ENCODE assay signal across 8 cellular contexts in the genomic region with DNA sequence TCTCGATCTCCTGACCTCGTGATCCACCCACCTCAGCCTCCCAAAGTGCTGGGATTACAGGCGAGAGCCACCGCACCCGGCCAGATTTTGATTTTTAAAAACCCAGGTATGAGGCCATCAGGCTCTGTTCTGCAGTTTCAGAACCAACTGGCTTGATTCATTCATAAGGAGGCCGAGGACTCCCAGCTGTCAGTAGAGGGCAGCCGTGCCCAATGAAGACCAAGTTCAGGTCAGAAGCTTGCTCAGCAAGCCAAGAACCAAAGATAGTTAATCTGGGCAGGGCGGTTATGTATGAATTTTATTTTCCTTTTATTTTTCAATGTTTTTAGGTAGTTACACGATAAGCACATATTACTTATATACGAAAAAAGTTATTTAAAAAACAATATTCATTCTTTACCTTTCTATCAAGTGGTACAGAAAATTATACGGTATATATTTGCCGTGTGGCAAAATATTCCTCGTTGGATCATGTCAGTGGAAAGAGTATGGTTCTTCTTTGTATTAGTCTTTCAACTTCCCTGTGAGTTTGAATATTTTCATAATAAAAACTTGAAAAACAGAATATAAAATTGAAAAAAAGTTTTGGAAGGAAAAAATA. TPM values are rescaled to one million over a fixed set of nuclear protein-coding genes. Genes with fewer than 3 reads are reported as not detected.
DNase-seq lines count a peak whose midpoint lies in the region; ATAC-seq, FAIRE-seq and TF ChIP-seq lines count a peak whose summit lies in the region.

No MANE protein-coding gene starts in this region.

- peak; percentile 87 for FAIRE-seq in GM19239 (lab: Jason Lieb, UNC)
- FAIRE-seq in keratinocyte (lab: Jason Lieb, UNC): peak; percentile 69

- H4K20me1 ChIP-seq in Loucy (ENCODE audit: insufficient read depth, low read length, poor library complexity, severe bottlenecking) (no peaks in the 10 kb centered on the region), keratinocyte (ENCODE audit: control insufficient read depth, extremely low read depth, insufficient read depth, low read length) (peaks cover 4% of the 10 kb centered on the region)

- no peaks in the 10 kb centered on the region for H3K9me3 ChIP-seq in Loucy (ENCODE audit: insufficient read depth, low read depth, low read length)
- no peaks in the 10 kb centered on the region for H3K9me3 ChIP-seq in keratinocyte (ENCODE audit: control insufficient read depth, low read depth, low read length)

- H3K79me2 ChIP-seq in Loucy (ENCODE audit: insufficient read depth, low read length): no peaks in the 10 kb centered on the region
- no peaks in the 10 kb centered on the region for H3K79me2 ChIP-seq in keratinocyte (ENCODE audit: control insufficient read depth, insufficient read depth, low read length)

- TF ChIP-seq CTCF in Loucy (conservative IDR thresholded peaks at IDR 0.05; ENCODE audit: low read length) (peak; percentile 48), keratinocyte (optimal IDR thresholded peaks at IDR 0.05 in 1 of 3, IDR thresholded peaks at IDR 0.05 in 1 of 3, conservative IDR thresholded peaks at IDR 0.05 in 1 of 3; ENCODE audit: extremely low read depth in 1 of 3, insufficient read depth in 2 of 3, low read length in 3 of 3) (peak; percentile 68 to 85 (median 72))

- H3K27me3 ChIP-seq in Loucy (ENCODE audit: insufficient read depth, low read length, poor library complexity, severe bottlenecking) (no peaks in the 10 kb centered on the region), keratinocyte (ENCODE audit: control insufficient read depth, extremely low read depth, insufficient read depth, low read length) (no peaks in the 10 kb centered on the region)

- H3K9me2 ChIP-seq in Loucy (replicated peaks; ENCODE audit: low read depth, low read length): no peaks in the 10 kb centered on the region

- H3K4me2 ChIP-seq in Loucy (ENCODE audit: low read depth, low read length, poor library complexity, severe bottlenecking) (no peak overlapping the region), keratinocyte (ENCODE audit: control insufficient read depth, extremely low read depth, insufficient read depth, low read depth, low read length) (no peak overlapping the region)

- no peak for ATAC-seq in HG03439 (IDR thresholded peaks at IDR 0.05; ENCODE audit: unreplicated experiment)

- no peaks in the 10 kb centered on the region; the same call in 1 of the 2 replicates for H3K36me3 ChIP-seq in Loucy (ENCODE audit: insufficient read depth, low read length)
- H3K36me3 ChIP-seq in keratinocyte (ENCODE audit: control insufficient read depth in 2 of 2, extremely low read depth in 1 of 2, insufficient read depth in 2 of 2, low read length in 2 of 2): peaks cover 0 to 4% of the 10 kb centered on the region in 2 experiments

- H3F3A ChIP-seq in Loucy (ENCODE audit: low read depth): no peaks in the 10 kb centered on the region

- H3K4me3 ChIP-seq in Loucy (ENCODE audit: low read length, poor library complexity, severe bottlenecking): no peak overlapping the region
- H3K4me3 ChIP-seq in keratinocyte (ENCODE audit: control insufficient read depth in 2 of 3, extremely low read depth in 1 of 3, insufficient read depth in 2 of 3, low read depth in 1 of 3, low read length in 3 of 3): no peak overlapping the region

- in situ Hi-C loops in T47D (cut with HindIII; ENCODE audit: low pct_unique_long_range_greater_than_20kb, low sequenced_read_pairs): no loop called here

- dilution Hi-C loops in keratinocyte (cut with MboI; ENCODE audit: extremely low pct_ligation_motif_present, low sequenced_read_pairs): loop anchor here (5.0 kb wide), 1 partner anchor 83 kb away; no protein-coding TSS in a partner anchor

- H3K9ac ChIP-seq in Loucy (ENCODE audit: low read depth, low read length, poor library complexity, severe bottlenecking) (no peak overlapping the region), keratinocyte (ENCODE audit: control insufficient read depth, extremely low read depth, insufficient read depth, low read length) (no peak overlapping the region)

- H3K9me1 ChIP-seq in keratinocyte (ENCODE audit: control insufficient read depth, extremely low read depth, insufficient read depth, low read length): no peaks in the 10 kb centered on the region

- H3K4me1 ChIP-seq in Loucy (ENCODE audit: insufficient read depth, low read length, poor library complexity, severe bottlenecking) (no peaks in the 10 kb centered on the region), keratinocyte (ENCODE audit: control insufficient read depth, extremely low read depth, insufficient read depth, low read length) (peaks cover 19% of the 10 kb centered on the region)

- no peak overlapping the region for H2AFZ ChIP-seq in Loucy (ENCODE audit: low read length)
- H2AFZ ChIP-seq in keratinocyte (ENCODE audit: control insufficient read depth, low read length): no peak overlapping the region

- no peak overlapping the region for H3K27ac ChIP-seq in keratinocyte (ENCODE audit: control insufficient read depth, insufficient read depth, low read length)

- peak; percentile 55 for DNase-seq in CD1c-positive myeloid dendritic cell (ENCODE audit: extremely low spot score)
- peak; percentile 74 for DNase-seq in GM19239 (ENCODE audit: insufficient read length, low spot score)
- DNase-seq in UCSD-AML1 (lab: John Stamatoyannopoulos, UW; ENCODE audit: unreplicated experiment): peak; percentile 62
- DNase-seq in T47D (ENCODE audit: low read depth in 1 of 2, low spot score in 1 of 2): peak; percentile 84 to 89
- DNase-seq in keratinocyte (ENCODE audit: low read depth, low spot score): no peak
- peak in 3 of 4 experiments; percentile 43 to 54 (median 43) for DNase-seq in stimulated activated CD4-positive, alpha-beta T cell treated with anti-CD3 and anti-CD28 coated beads, Interleukin-1b, Interleukin-23, amount 100 ng/mL, for 24 hours (ENCODE audit: low read depth in 4 of 4, low spot score in 1 of 4)

RNA-seq across cellular contexts. Expression of gene MGAT1, which starts 18.0 kb away (rescaled TPM):
- polyA plus RNA-seq in keratinocyte: 80.3 to 108 TPM (median 98.3 TPM) in 3 replicates
- 26.7 TPM for polyA plus RNA-seq in keratinocyte (2011; ENCODE audit: low read depth)
- 61.8 and 99.8 TPM in 2 replicates for polyA plus RNA-seq in keratinocyte (2011; cell fraction: cytosol; rRNA removed)
- polyA plus RNA-seq in keratinocyte (2011; cell fraction: nucleus; rRNA removed): 153 and 202 TPM in 2 replicates
- 76.8 and 135 TPM in 2 replicates for polyA plus RNA-seq in keratinocyte (2012; ENCODE audit: low replicate concordance)
- 84.1 to 143 TPM (median 114 TPM) in 3 replicates for polyA minus RNA-seq in keratinocyte
- polyA minus RNA-seq in keratinocyte (2011; cell fraction: cytosol; rRNA and poly(A)+ RNA removed): 238 TPM
- 208 and 223 TPM in 2 replicates for polyA minus RNA-seq in keratinocyte (2011; cell fraction: nucleus; rRNA and poly(A)+ RNA removed)

RNA-seq across cellular contexts. Expression of gene OR2Y1, which starts 44.7 kb away (rescaled TPM):
- polyA plus RNA-seq in keratinocyte: not detected in 3 replicates
- polyA plus RNA-seq in keratinocyte (2011; ENCODE audit: low read depth): not detected
- polyA plus RNA-seq in keratinocyte (2011; cell fraction: cytosol; rRNA removed): not detected in 2 replicates
- not detected in 2 replicates for polyA plus RNA-seq in keratinocyte (2011; cell fraction: nucleus; rRNA removed)
- polyA plus RNA-seq in keratinocyte (2012; ENCODE audit: low replicate concordance): not detected in 2 replicates
- polyA minus RNA-seq in keratinocyte: not detected in 3 replicates
- not detected for polyA minus RNA-seq in keratinocyte (2011; cell fraction: cytosol; rRNA and poly(A)+ RNA removed)
- polyA minus RNA-seq in keratinocyte (2011; cell fraction: nucleus; rRNA and poly(A)+ RNA removed): not detected in 2 replicates
